In genomic region chr20:57350086-57350710, GRCh38 we compare ENCODE assay signal across 10 cellular contexts. TPM values are rescaled to one million over a fixed set of nuclear protein-coding genes. Genes with fewer than 3 reads are reported as not detected.
DNase-seq lines count a peak whose midpoint lies in the region; ATAC-seq lines count a peak whose summit lies in the region.
"Had no signal": no experiment of that assay in that cellular context is flagged by ENCODE, and none has a peak within 500 bp of the region (broad histone marks: within the 10 kb centered on the region; RNA-seq: fewer than 3 reads in every experiment).

No MANE protein-coding gene starts in this region.

- no peak for DNase-seq in stimulated activated naive CD8-positive, alpha-beta T cell treated with anti-CD3 and anti-CD28 coated beads, Interleukin-15, Interleukin-2, amounts not matched to agents 100 U/mL and 50 U/mL, for 24 hours
- DNase-seq in activated T-helper 1 cell treated with anti-CD3 and anti-CD28 coated beads, Interleukin-12 subunit alpha, Interleukin-12 subunit beta, Interleukin-2, Interleukin-4 antibody, amounts not matched to agents 30 ng/mL and 10 ng/mL and 1 ng/mL, durations not matched to agents 14 hours and 24 hours and 36 hours (ENCODE audit: low spot score), result no peak
- DNase-seq in mesenchymal stem cell (no peak), NCI-H524 (lab: John Stamatoyannopoulos, UW) (no peak), NCI-H2107 (lab: John Stamatoyannopoulos, UW) (no peak), glomerular visceral epithelial cell (ENCODE audit: extremely low spot score) (no peak), NCI-H446 (lab: John Stamatoyannopoulos, UW) (no peak)

- H3K9me3 ChIP-seq in mesenchymal stem cell (ENCODE audit: control insufficient read depth, low read length), result no peaks in the 10 kb centered on the region

- H3K36me3 ChIP-seq in mesenchymal stem cell (ENCODE audit: control insufficient read depth in 1 of 2, insufficient read depth in 2 of 2, low read depth in 1 of 2, low read length in 2 of 2), result peaks cover 0 to 4% of the 10 kb centered on the region in 2 experiments

- H3K4me1 ChIP-seq in mesenchymal stem cell (ENCODE audit: control insufficient read depth, insufficient read depth, low read depth, low read length), result peaks cover 5% of the 10 kb centered on the region

- H3K23ac ChIP-seq in mesenchymal stem cell (ENCODE audit: low read length in 2 of 2), result no peak overlapping the region

- H3K9ac ChIP-seq in mesenchymal stem cell (ENCODE audit: low read length), result peak overlapping the region; percentile 68

- H3K4ac ChIP-seq in mesenchymal stem cell (ENCODE audit: low read depth in 1 of 2, low read length in 2 of 2), result no peak overlapping the region

- intact Hi-C loops in activated T-helper 1 cell treated with anti-CD3 and anti-CD28 coated beads, Interleukin-12 subunit alpha, Interleukin-12 subunit beta, Interleukin-2, Interleukin-4 antibody, amounts not matched to agents 30 ng/mL and 10 ng/mL and 1 ng/mL, durations not matched to agents 14 hours and 24 hours and 36 hours (cut with micrococcal nuclease), result loop anchor here (2.0 kb wide), 1 partner anchor 361 kb away; the partner anchor contains the start of gene PMEPA1

- H3K27ac ChIP-seq in mesenchymal stem cell (ENCODE audit: low read length, poor library complexity, severe bottlenecking), result no peak overlapping the region

- H3K27ac Mint-ChIP-seq in stimulated activated naive CD8-positive, alpha-beta T cell treated with anti-CD3 and anti-CD28 coated beads, Interleukin-15, Interleukin-2, amounts not matched to agents 100 ng/mL and 50 ng/mL, for 24 hours, result peak overlapping the region; percentile 45
- peak overlapping the region; percentile 78 for H3K27ac Mint-ChIP-seq in activated T-helper 1 cell treated with anti-CD3 and anti-CD28 coated beads, Interleukin-12 subunit alpha, Interleukin-12 subunit beta, Interleukin-2, Interleukin-4 antibody, amounts not matched to agents 30 ng/mL and 10 ng/mL and 1 ng/mL, durations not matched to agents 14 hours and 24 hours and 36 hours

- H3K27me3 ChIP-seq in mesenchymal stem cell (ENCODE audit: control insufficient read depth in 1 of 2, insufficient read depth in 1 of 2, low read length in 2 of 2), result no peaks in the 10 kb centered on the region

- H3K14ac ChIP-seq in mesenchymal stem cell (ENCODE audit: low read length in 2 of 2), result no peak overlapping the region

- H2AFZ ChIP-seq in mesenchymal stem cell (ENCODE audit: low read depth, low read length), result no peak overlapping the region

- no peak overlapping the region for H2BK5ac ChIP-seq in mesenchymal stem cell (ENCODE audit: low read depth, low read length, poor library complexity, severe bottlenecking)

- peak overlapping the region; percentile 61 for H3K4me3 Mint-ChIP-seq in stimulated activated naive CD8-positive, alpha-beta T cell treated with anti-CD3 and anti-CD28 coated beads, Interleukin-15, Interleukin-2, amounts not matched to agents 100 ng/mL and 50 ng/mL, for 24 hours
- H3K4me3 Mint-ChIP-seq in activated T-helper 1 cell treated with anti-CD3 and anti-CD28 coated beads, Interleukin-12 subunit alpha, Interleukin-12 subunit beta, Interleukin-2, Interleukin-4 antibody, amounts not matched to agents 30 ng/mL and 10 ng/mL and 1 ng/mL, durations not matched to agents 14 hours and 24 hours and 36 hours, result peak overlapping the region; percentile 74

- no peak overlapping the region for H2BK15ac ChIP-seq in mesenchymal stem cell (ENCODE audit: low read depth, poor library complexity, severe bottlenecking)

- H3K18ac ChIP-seq in mesenchymal stem cell (ENCODE audit: low read depth in 1 of 2, low read length in 2 of 2), result no peak overlapping the region

- no peak overlapping the region for H3K4me3 ChIP-seq in mesenchymal stem cell (ENCODE audit: insufficient read depth in 1 of 2, low read depth in 1 of 2, low read length in 2 of 2)

- H2BK120ac ChIP-seq in mesenchymal stem cell (ENCODE audit: low read depth, low read length), result no peak overlapping the region

- peaks cover 8% of the 10 kb centered on the region for H3K79me1 ChIP-seq in mesenchymal stem cell (replicated peaks; ENCODE audit: low read length, poor library complexity, severe bottlenecking)

- no peak overlapping the region for H2BK12ac ChIP-seq in mesenchymal stem cell (ENCODE audit: low read length in 2 of 2)

- WGBS in mesenchymal stem cell, result 100% methylated on average over 3 of the region's 16 CpGs

- H3K36me3 Mint-ChIP-seq in stimulated activated naive CD8-positive, alpha-beta T cell treated with anti-CD3 and anti-CD28 coated beads, Interleukin-15, Interleukin-2, amounts not matched to agents 100 ng/mL and 50 ng/mL, for 24 hours (ENCODE audit: low read depth), result peaks cover 29% of the 10 kb centered on the region
- H3K36me3 Mint-ChIP-seq in activated T-helper 1 cell treated with anti-CD3 and anti-CD28 coated beads, Interleukin-12 subunit alpha, Interleukin-12 subunit beta, Interleukin-2, Interleukin-4 antibody, amounts not matched to agents 30 ng/mL and 10 ng/mL and 1 ng/mL, durations not matched to agents 14 hours and 24 hours and 36 hours (ENCODE audit: low read depth), result peaks cover 30% of the 10 kb centered on the region

- no peak overlapping the region for H3K4me2 ChIP-seq in mesenchymal stem cell (ENCODE audit: low read length, poor library complexity, severe bottlenecking)

- no peak overlapping the region for H4K91ac ChIP-seq in mesenchymal stem cell (ENCODE audit: low read length)

- peaks cover 32% of the 10 kb centered on the region for H3K4me1 Mint-ChIP-seq in stimulated activated naive CD8-positive, alpha-beta T cell treated with anti-CD3 and anti-CD28 coated beads, Interleukin-15, Interleukin-2, amounts not matched to agents 100 ng/mL and 50 ng/mL, for 24 hours (ENCODE audit: low read depth)
- peaks cover 32% of the 10 kb centered on the region for H3K4me1 Mint-ChIP-seq in activated T-helper 1 cell treated with anti-CD3 and anti-CD28 coated beads, Interleukin-12 subunit alpha, Interleukin-12 subunit beta, Interleukin-2, Interleukin-4 antibody, amounts not matched to agents 30 ng/mL and 10 ng/mL and 1 ng/mL, durations not matched to agents 14 hours and 24 hours and 36 hours (ENCODE audit: low read depth)

- no peak for ATAC-seq in stimulated activated naive CD8-positive, alpha-beta T cell treated with anti-CD3 and anti-CD28 coated beads, Interleukin-15, Interleukin-2, amounts not matched to agents 100 U/mL and 50 U/mL, for 24 hours

- no peaks in the 10 kb centered on the region for H3K9me3 Mint-ChIP-seq in stimulated activated naive CD8-positive, alpha-beta T cell treated with anti-CD3 and anti-CD28 coated beads, Interleukin-15, Interleukin-2, amounts not matched to agents 100 ng/mL and 50 ng/mL, for 24 hours
- no peaks in the 10 kb centered on the region for H3K9me3 Mint-ChIP-seq in activated T-helper 1 cell treated with anti-CD3 and anti-CD28 coated beads, Interleukin-12 subunit alpha, Interleukin-12 subunit beta, Interleukin-2, Interleukin-4 antibody, amounts not matched to agents 30 ng/mL and 10 ng/mL and 1 ng/mL, durations not matched to agents 14 hours and 24 hours and 36 hours

- peaks cover 7% of the 10 kb centered on the region for H3K27me3 Mint-ChIP-seq in stimulated activated naive CD8-positive, alpha-beta T cell treated with anti-CD3 and anti-CD28 coated beads, Interleukin-15, Interleukin-2, amounts not matched to agents 100 ng/mL and 50 ng/mL, for 24 hours
- H3K27me3 Mint-ChIP-seq in activated T-helper 1 cell treated with anti-CD3 and anti-CD28 coated beads, Interleukin-12 subunit alpha, Interleukin-12 subunit beta, Interleukin-2, Interleukin-4 antibody, amounts not matched to agents 30 ng/mL and 10 ng/mL and 1 ng/mL, durations not matched to agents 14 hours and 24 hours and 36 hours (ENCODE audit: insufficient read depth), result peaks cover 5% of the 10 kb centered on the region

- peak overlapping the region; percentile 84 for H4K8ac ChIP-seq in mesenchymal stem cell (ENCODE audit: low read length)

- H2AK5ac ChIP-seq in mesenchymal stem cell (ENCODE audit: low read length, severe bottlenecking), result peak overlapping the region; percentile 26

RNA-seq across cellular contexts. Expression of gene RAE1, which starts 0.9 kb away (rescaled TPM):
- total RNA-seq in activated T-helper 1 cell treated with anti-CD3 and anti-CD28 coated beads, Interleukin-12 subunit alpha, Interleukin-12 subunit beta, Interleukin-2, Interleukin-4 antibody, amounts not matched to agents 30 ng/mL and 10 ng/mL and 1 ng/mL, durations not matched to agents 14 hours and 24 hours and 36 hours, result 54.4 and 59.2 TPM in 2 replicates
- polyA plus RNA-seq in mesenchymal stem cell (2013, experiment 1 of 2), result 14.2 TPM
- polyA plus RNA-seq in mesenchymal stem cell (2013, experiment 2 of 2), result 14.2 TPM

RNA-seq across cellular contexts. Expression of gene SPO11, which starts 20.6 kb away (rescaled TPM):
- total RNA-seq in activated T-helper 1 cell treated with anti-CD3 and anti-CD28 coated beads, Interleukin-12 subunit alpha, Interleukin-12 subunit beta, Interleukin-2, Interleukin-4 antibody, amounts not matched to agents 30 ng/mL and 10 ng/mL and 1 ng/mL, durations not matched to agents 14 hours and 24 hours and 36 hours, result not detected in 2 replicates
- polyA plus RNA-seq in mesenchymal stem cell (2013, experiment 1 of 2), result not detected
- not detected for polyA plus RNA-seq in mesenchymal stem cell (2013, experiment 2 of 2)
- total RNA-seq: mononuclear cell, temporal lobe had no signal

RNA-seq across cellular contexts. Expression of gene RBM38, which starts 41.0 kb away (rescaled TPM):
- 90.4 and 92.5 TPM in 2 replicates for total RNA-seq in activated T-helper 1 cell treated with anti-CD3 and anti-CD28 coated beads, Interleukin-12 subunit alpha, Interleukin-12 subunit beta, Interleukin-2, Interleukin-4 antibody, amounts not matched to agents 30 ng/mL and 10 ng/mL and 1 ng/mL, durations not matched to agents 14 hours and 24 hours and 36 hours
- 4.6 TPM for polyA plus RNA-seq in mesenchymal stem cell (2013, experiment 1 of 2)
- polyA plus RNA-seq in mesenchymal stem cell (2013, experiment 2 of 2), result 4.8 TPM
